Comparison of ENCODE assay signal across 29 cellular contexts in the genomic region with DNA sequence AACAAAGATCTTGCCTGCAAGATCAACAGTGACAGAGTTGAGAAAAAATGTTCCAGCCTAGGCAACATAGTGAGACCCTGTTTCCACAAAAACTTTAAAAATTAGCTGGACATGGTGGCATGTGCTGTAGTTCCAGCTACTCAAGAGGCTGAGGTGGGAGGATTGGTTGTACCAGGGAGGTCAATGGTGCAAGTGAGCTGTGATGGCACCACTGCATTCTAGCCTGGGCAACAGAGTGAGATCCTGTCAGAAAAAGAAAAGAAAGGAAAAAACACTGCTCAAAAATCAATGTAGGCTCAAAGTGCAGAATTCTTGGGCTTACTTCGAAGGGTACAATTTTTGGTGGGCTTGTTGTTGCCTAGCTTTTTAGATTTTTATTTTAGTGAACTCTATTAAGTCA.
"Had no signal": no experiment of that assay in that cellular context is flagged by ENCODE, and none has a peak within 500 bp of the region (broad histone marks: within the 10 kb centered on the region; RNA-seq: fewer than 3 reads in every experiment).

No MANE protein-coding gene starts in this region.

- H3K27me3 ChIP-seq: stomach, suprapubic skin, testis, thyroid gland, tibial artery, tibial nerve, transverse colon, upper lobe of left lung, upper lobe of right lung, uterus, vagina had no signal

- H3K27ac Mint-ChIP-seq: stimulated activated effector memory CD8-positive, alpha-beta T cell treated with anti-CD3 and anti-CD28 coated beads, Interleukin-12 subunit alpha, Interleukin-12 subunit beta, amount 100 ng/mL, for 72 hours; stimulated activated memory B cell treated with anti-CD40 and anti-IgM and Interleukin-4, amounts not matched to agents 10 μg/mL and 1 μg/mL and 100 μg/mL, for 72 hours; stimulated activated naive B cell treated with anti-CD40 and anti-IgM and Interleukin-4, amounts not matched to agents 10 μg/mL and 1 μg/mL and 100 μg/mL, for 72 hours; stimulated activated naive CD8-positive, alpha-beta T cell treated with anti-CD3 and anti-CD28 coated beads, Interleukin-15, amount 100 ng/mL, for 72 hours; stimulated activated naive CD8-positive, alpha-beta T cell treated with anti-CD3 and anti-CD28 coated beads, Interleukin-15, Interleukin-2, amounts not matched to agents 100 ng/mL and 50 ng/mL, for 24 hours; type B pancreatic cell had no signal

- FAIRE-seq: urothelium cell line had no signal

- H3K27me3 Mint-ChIP-seq: stimulated activated memory B cell treated with anti-CD40 and anti-IgM and Interleukin-4, amounts not matched to agents 10 μg/mL and 1 μg/mL and 100 μg/mL, for 72 hours; stimulated activated naive CD8-positive, alpha-beta T cell treated with anti-CD3 and anti-CD28 coated beads, Interleukin-15, amount 100 ng/mL, for 72 hours; stimulated activated naive CD8-positive, alpha-beta T cell treated with anti-CD3 and anti-CD28 coated beads, Interleukin-15, Interleukin-2, amounts not matched to agents 100 ng/mL and 50 ng/mL, for 24 hours; type B pancreatic cell had no signal

- H3K4me3 ChIP-seq: stomach, suprapubic skin, testis, thoracic aorta, thyroid gland, tibial artery, tibial nerve, transverse colon, upper lobe of left lung, upper lobe of right lung, uterus, vagina had no signal

- H3K36me3 ChIP-seq: stomach, suprapubic skin, thoracic aorta, thyroid gland, tibial artery, tibial nerve, transverse colon, upper lobe of left lung, upper lobe of right lung, uterus, vagina had no signal

- H3K9me3 ChIP-seq: suprapubic skin, testis, thoracic aorta, thyroid gland, transverse colon, upper lobe of left lung, upper lobe of right lung, uterus, vagina had no signal

- H3K4me1 ChIP-seq: stomach, suprapubic skin, testis, thyroid gland, tibial artery, tibial nerve, transverse colon, upper lobe of left lung, upper lobe of right lung, uterus, vagina had no signal

- DNase-seq: stimulated activated CD4-positive, alpha-beta T cell treated with anti-CD3 and anti-CD28 coated beads, Interleukin-2, amount 100 ng/mL, for 48 hours; stimulated activated CD4-positive, alpha-beta T cell treated with anti-CD3 and anti-CD28 coated beads, Interleukin-4, amount 100 ng/mL, for 1 hour; stimulated activated CD4-positive, alpha-beta T cell treated with anti-CD3 and anti-CD28 coated beads, Interleukin-4, amount 100 ng/mL, for 24 hours; stimulated activated CD4-positive, alpha-beta T cell treated with anti-CD3 and anti-CD28 coated beads, Interleukin-4, amount 100 ng/mL, for 4 hours; stimulated activated CD8-positive, alpha-beta memory T cell treated with anti-CD3 and anti-CD28 coated beads, Interleukin-4, amount 100 ng/mL, for 48 hours; stimulated activated naive B cell treated with anti-CD40 and anti-IgM and Interleukin-4, amounts not matched to agents 10 μg/mL and 1 μg/mL and 100 μg/mL, for 72 hours; stimulated activated naive CD4-positive, alpha-beta T cell; stimulated activated naive CD4-positive, alpha-beta T cell treated with Interleukin-2 at 50 U/mL for 16 hours; stimulated activated naive CD8-positive, alpha-beta T cell treated with anti-CD3 and anti-CD28 coated beads, Interleukin-15, amount 100 ng/mL, for 72 hours; stimulated activated naive CD8-positive, alpha-beta T cell treated with anti-CD3 and anti-CD28 coated beads, Interleukin-15, Interleukin-2, amounts not matched to agents 100 U/mL and 50 U/mL, for 24 hours; stomach; substantia nigra; testis; thyroid gland; tibial artery; transverse colon; trophoblast cell; upper lobe of left lung; upper lobe of right lung; uterus had no signal

- H3K4me1 Mint-ChIP-seq: stimulated activated effector memory CD8-positive, alpha-beta T cell treated with anti-CD3 and anti-CD28 coated beads, Interleukin-12 subunit alpha, Interleukin-12 subunit beta, amount 100 ng/mL, for 72 hours; stimulated activated memory B cell treated with anti-CD40 and anti-IgM and Interleukin-4, amounts not matched to agents 10 μg/mL and 1 μg/mL and 100 μg/mL, for 72 hours; stimulated activated naive B cell treated with anti-CD40 and anti-IgM and Interleukin-4, amounts not matched to agents 10 μg/mL and 1 μg/mL and 100 μg/mL, for 72 hours; stimulated activated naive CD8-positive, alpha-beta T cell treated with anti-CD3 and anti-CD28 coated beads, Interleukin-15, amount 100 ng/mL, for 72 hours had no signal

- H3K36me3 Mint-ChIP-seq: stimulated activated effector memory CD8-positive, alpha-beta T cell treated with anti-CD3 and anti-CD28 coated beads, Interleukin-12 subunit alpha, Interleukin-12 subunit beta, amount 100 ng/mL, for 72 hours; stimulated activated memory B cell treated with anti-CD40 and anti-IgM and Interleukin-4, amounts not matched to agents 10 μg/mL and 1 μg/mL and 100 μg/mL, for 72 hours; stimulated activated naive B cell treated with anti-CD40 and anti-IgM and Interleukin-4, amounts not matched to agents 10 μg/mL and 1 μg/mL and 100 μg/mL, for 72 hours; type B pancreatic cell had no signal

- H3K27ac ChIP-seq: stomach, suprapubic skin, testis, thoracic aorta, thyroid gland, tibial artery, tibial nerve, transverse colon, upper lobe of left lung, upper lobe of right lung, uterus, vagina had no signal

- H3K4me3 Mint-ChIP-seq: stimulated activated effector memory CD8-positive, alpha-beta T cell treated with anti-CD3 and anti-CD28 coated beads, Interleukin-12 subunit alpha, Interleukin-12 subunit beta, amount 100 ng/mL, for 72 hours; stimulated activated memory B cell treated with anti-CD40 and anti-IgM and Interleukin-4, amounts not matched to agents 10 μg/mL and 1 μg/mL and 100 μg/mL, for 72 hours; stimulated activated naive B cell treated with anti-CD40 and anti-IgM and Interleukin-4, amounts not matched to agents 10 μg/mL and 1 μg/mL and 100 μg/mL, for 72 hours; stimulated activated naive CD8-positive, alpha-beta T cell treated with anti-CD3 and anti-CD28 coated beads, Interleukin-15, amount 100 ng/mL, for 72 hours; stimulated activated naive CD8-positive, alpha-beta T cell treated with anti-CD3 and anti-CD28 coated beads, Interleukin-15, Interleukin-2, amounts not matched to agents 100 ng/mL and 50 ng/mL, for 24 hours; type B pancreatic cell had no signal

- H3K9me3 Mint-ChIP-seq: stimulated activated effector memory CD8-positive, alpha-beta T cell treated with anti-CD3 and anti-CD28 coated beads, Interleukin-12 subunit alpha, Interleukin-12 subunit beta, amount 100 ng/mL, for 72 hours; stimulated activated memory B cell treated with anti-CD40 and anti-IgM and Interleukin-4, amounts not matched to agents 10 μg/mL and 1 μg/mL and 100 μg/mL, for 72 hours; stimulated activated naive CD8-positive, alpha-beta T cell treated with anti-CD3 and anti-CD28 coated beads, Interleukin-15, Interleukin-2, amounts not matched to agents 100 ng/mL and 50 ng/mL, for 24 hours; type B pancreatic cell had no signal

- ATAC-seq: stimulated activated effector memory CD8-positive, alpha-beta T cell treated with anti-CD3 and anti-CD28 coated beads, Interleukin-12 subunit alpha, Interleukin-12 subunit beta, amount 100 ng/mL, for 72 hours; stimulated activated memory B cell treated with anti-CD40 and anti-IgM and Interleukin-4, amounts not matched to agents 10 μg/mL and 1 μg/mL and 100 μg/mL, for 72 hours; stimulated activated naive B cell treated with anti-CD40 and anti-IgM and Interleukin-4, amounts not matched to agents 10 μg/mL and 1 μg/mL and 100 μg/mL, for 72 hours; stimulated activated naive CD8-positive, alpha-beta T cell treated with anti-CD3 and anti-CD28 coated beads, Interleukin-15, amount 100 ng/mL, for 72 hours; stimulated activated naive CD8-positive, alpha-beta T cell treated with anti-CD3 and anti-CD28 coated beads, Interleukin-15, Interleukin-2, amounts not matched to agents 100 U/mL and 50 U/mL, for 24 hours; upper lobe of right lung had no signal
